ENCODE assay signal across 17 cellular contexts in genomic region chr3:178500631-178501030, GRCh38. TPM values are rescaled to one million over a fixed set of nuclear protein-coding genes. Genes with fewer than 3 reads are reported as not detected.
DNase-seq lines count a peak whose midpoint lies in the region; ATAC-seq and TF ChIP-seq lines count a peak whose summit lies in the region.
"Had no signal": no experiment of that assay in that cellular context is flagged by ENCODE, and none has a peak within 500 bp of the region (broad histone marks: within the 10 kb centered on the region; RNA-seq: fewer than 3 reads in every experiment).

No MANE protein-coding gene starts in this region.

- no peaks in the 10 kb centered on the region for H3K27me3 ChIP-seq in MG63
- H3K27me3 ChIP-seq: BLaER1 treated with 17β-estradiol and CSF1 and Interleukin-3, amounts not matched to agents 10 nM and 100 nM; SJCRH30 had no signal

- H3K4me3 ChIP-seq in MG63: no peak overlapping the region
- H3K4me3 ChIP-seq in fibroblast of mammary gland (ENCODE audit: control insufficient read depth, low read depth, low read length): no peak overlapping the region
- H3K4me3 ChIP-seq: BLaER1 treated with 17β-estradiol and CSF1 and Interleukin-3, amounts not matched to agents 10 nM and 100 nM; SJCRH30 had no signal

- no peak for TF ChIP-seq CTCF in fibroblast of mammary gland (conservative IDR thresholded peaks at IDR 0.05; ENCODE audit: control insufficient read depth, insufficient read depth, low read depth, low read length)

- no peaks in the 10 kb centered on the region for H3K36me3 ChIP-seq in MG63
- H3K36me3 ChIP-seq: BLaER1 treated with 17β-estradiol and CSF1 and Interleukin-3, amounts not matched to agents 10 nM and 100 nM; SJCRH30 had no signal

- ATAC-seq in HG03565 (IDR thresholded peaks at IDR 0.05; ENCODE audit: unreplicated experiment): no peak

- peak; percentile 21 for DNase-seq in EL
- peak; percentile 92 for DNase-seq in MG63
- DNase-seq in fibroblast of mammary gland (ENCODE audit: low read depth): peak; percentile 17
- peak; percentile 47 for DNase-seq in stromal cell of bone marrow (ENCODE audit: low read depth)
- DNase-seq in NCI-H524 treated with DMSO at 0.1 percent for 48 hours (lab: John Stamatoyannopoulos, UW): no peak
- no peak for DNase-seq in HuH-7.5 (ENCODE audit: low spot score)
- DNase-seq: CD8-positive, alpha-beta memory T cell; DMS79 treated with DMSO at 0.1 percent for 48 hours; GF-D8; GOT3; IMR-90; Karpas-422; NCI-H1105 treated with DMSO at 0.1 percent for 48 hours; NCI-H187; SJCRH30 had no signal

- H3K9me3 ChIP-seq in MG63: peaks cover 7% of the 10 kb centered on the region
- H3K9me3 ChIP-seq: SJCRH30 had no signal

RNA-seq across cellular contexts. Expression of gene KCNMB2, which starts 35.6 kb away (rescaled TPM):
- total RNA-seq in MG63 (2014; rRNA removed; shearing (Covaris generic); ENCODE audit: low replicate concordance): 0.52 TPM in 1 of 2 replicates, not detected in the other
- total RNA-seq: CD8-positive, alpha-beta memory T cell; IMR-90; SJCRH30 had no signal

Comparison
In these comparisons a context has a peak if more than half of its experiments do, and no peak if none do; other contexts are left out.
1. DNase-seq: peak in EL (single experiment), MG63 (single experiment), fibroblast of mammary gland (single experiment) and stromal cell of bone marrow (single experiment); none in NCI-H524 treated with DMSO at 0.1 percent for 48 hours (single experiment) and HuH-7.5 (single experiment).